ENCODE assay signal across 12 cellular contexts in genomic region chr2:43040084-43040854, GRCh38.
DNase-seq lines count a peak whose midpoint lies in the region; ATAC-seq and TF ChIP-seq lines count a peak whose summit lies in the region.
"Had no signal": no experiment of that assay in that cellular context is flagged by ENCODE, and none has a peak within 500 bp of the region (broad histone marks: within the 10 kb centered on the region; RNA-seq: fewer than 3 reads in every experiment).

No MANE protein-coding gene starts in this region.

- no peaks in the 10 kb centered on the region for H3K27me3 Mint-ChIP-seq in chondrocyte (ENCODE audit: low read depth)
- peaks cover 13% of the 10 kb centered on the region for H3K27me3 Mint-ChIP-seq in activated T-helper 1 cell treated with anti-CD3 and anti-CD28 coated beads, Interleukin-12 subunit alpha, Interleukin-12 subunit beta, Interleukin-2, Interleukin-4 antibody, amounts not matched to agents 30 ng/mL and 10 ng/mL and 1 ng/mL, durations not matched to agents 14 hours and 24 hours and 36 hours (ENCODE audit: insufficient read depth)

- DNase-seq in GM13977 (ENCODE audit: low spot score) (peak; percentile 75), chondrocyte (ENCODE audit: low spot score) (peak; percentile 59), sciatic nerve (ENCODE audit: low spot score) (peak; percentile 40), pons (ENCODE audit: low spot score) (no peak), ecto neural progenitor cell (ENCODE audit: low spot score) (no peak)
- DNase-seq in activated T-helper 1 cell treated with anti-CD3 and anti-CD28 coated beads, Interleukin-12 subunit alpha, Interleukin-12 subunit beta, Interleukin-2, Interleukin-4 antibody, amounts not matched to agents 30 ng/mL and 10 ng/mL and 1 ng/mL, durations not matched to agents 14 hours and 24 hours and 36 hours (ENCODE audit: low spot score) = no peak
- no peak for DNase-seq in stimulated activated CD4-positive, alpha-beta T cell treated with anti-CD3 and anti-CD28 coated beads, Interleukin-12 subunit alpha, Interleukin-12 subunit beta, amount 100 ng/mL, for 4 hours
- DNase-seq: activated CD4-positive, CD25-positive, alpha-beta regulatory T cell treated with anti-CD3 and anti-CD28 coated beads, Interleukin-2, amount 50 U/mL, for 72 hours; effector CD4-positive, alpha-beta T cell; right cardiac atrium; upper lobe of left lung had no signal

- peak; percentile 53 for ATAC-seq in HG03442 (IDR thresholded peaks at IDR 0.05; ENCODE audit: unreplicated experiment)
- no peak for ATAC-seq in sciatic nerve
- ATAC-seq: right cardiac atrium had no signal

- no peak overlapping the region for H3K4me3 Mint-ChIP-seq in chondrocyte (ENCODE audit: unreplicated experiment)
- no peak overlapping the region for H3K4me3 Mint-ChIP-seq in activated T-helper 1 cell treated with anti-CD3 and anti-CD28 coated beads, Interleukin-12 subunit alpha, Interleukin-12 subunit beta, Interleukin-2, Interleukin-4 antibody, amounts not matched to agents 30 ng/mL and 10 ng/mL and 1 ng/mL, durations not matched to agents 14 hours and 24 hours and 36 hours

- no peaks in the 10 kb centered on the region for H3K9me3 Mint-ChIP-seq in chondrocyte (ENCODE audit: low read depth)
- H3K9me3 Mint-ChIP-seq in activated T-helper 1 cell treated with anti-CD3 and anti-CD28 coated beads, Interleukin-12 subunit alpha, Interleukin-12 subunit beta, Interleukin-2, Interleukin-4 antibody, amounts not matched to agents 30 ng/mL and 10 ng/mL and 1 ng/mL, durations not matched to agents 14 hours and 24 hours and 36 hours = no peaks in the 10 kb centered on the region

- no peak overlapping the region for H3K27ac Mint-ChIP-seq in chondrocyte (ENCODE audit: unreplicated experiment)
- H3K27ac Mint-ChIP-seq in activated T-helper 1 cell treated with anti-CD3 and anti-CD28 coated beads, Interleukin-12 subunit alpha, Interleukin-12 subunit beta, Interleukin-2, Interleukin-4 antibody, amounts not matched to agents 30 ng/mL and 10 ng/mL and 1 ng/mL, durations not matched to agents 14 hours and 24 hours and 36 hours = no peak overlapping the region

- intact Hi-C loops in sciatic nerve (cut with DNase I) = no loop called here
- intact Hi-C loops in activated T-helper 1 cell treated with anti-CD3 and anti-CD28 coated beads, Interleukin-12 subunit alpha, Interleukin-12 subunit beta, Interleukin-2, Interleukin-4 antibody, amounts not matched to agents 30 ng/mL and 10 ng/mL and 1 ng/mL, durations not matched to agents 14 hours and 24 hours and 36 hours (cut with micrococcal nuclease) = no loop called here

- no peaks in the 10 kb centered on the region for H3K36me3 Mint-ChIP-seq in chondrocyte (ENCODE audit: low read depth)
- no peaks in the 10 kb centered on the region for H3K36me3 Mint-ChIP-seq in activated T-helper 1 cell treated with anti-CD3 and anti-CD28 coated beads, Interleukin-12 subunit alpha, Interleukin-12 subunit beta, Interleukin-2, Interleukin-4 antibody, amounts not matched to agents 30 ng/mL and 10 ng/mL and 1 ng/mL, durations not matched to agents 14 hours and 24 hours and 36 hours (ENCODE audit: low read depth)

- in situ Hi-C loops in GM13977 (cut with MboI; ENCODE audit: low pct_unique_long_range_greater_than_20kb, low sequenced_read_pairs, unreplicated experiment) = no loop called here

- peaks cover 69% of the 10 kb centered on the region for H3K4me1 Mint-ChIP-seq in chondrocyte (ENCODE audit: low read depth)
- H3K4me1 Mint-ChIP-seq in activated T-helper 1 cell treated with anti-CD3 and anti-CD28 coated beads, Interleukin-12 subunit alpha, Interleukin-12 subunit beta, Interleukin-2, Interleukin-4 antibody, amounts not matched to agents 30 ng/mL and 10 ng/mL and 1 ng/mL, durations not matched to agents 14 hours and 24 hours and 36 hours (ENCODE audit: low read depth) = no peaks in the 10 kb centered on the region

- TF ChIP-seq CTCF in GM13977 (IDR thresholded peaks at IDR 0.05; ENCODE audit: extremely low read depth, insufficient read depth, missing control alignments) (no peak), chondrocyte (IDR thresholded peaks at IDR 0.05) (no peak)

Comparison
In these comparisons a context has a peak if more than half of its experiments do, and no peak if none do; other contexts are left out.
1. DNase-seq: peak in GM13977 (single experiment), chondrocyte (single experiment) and sciatic nerve (single experiment); none in activated T-helper 1 cell treated with anti-CD3 and anti-CD28 coated beads, Interleukin-12 subunit alpha, Interleukin-12 subunit beta, Interleukin-2, Interleukin-4 antibody, amounts not matched to agents 30 ng/mL and 10 ng/mL and 1 ng/mL, durations not matched to agents 14 hours and 24 hours and 36 hours (single experiment), stimulated activated CD4-positive, alpha-beta T cell treated with anti-CD3 and anti-CD28 coated beads, Interleukin-12 subunit alpha, Interleukin-12 subunit beta, amount 100 ng/mL, for 4 hours (single experiment), pons (single experiment) and ecto neural progenitor cell (single experiment).